13 cellular contexts compared by ENCODE assay signal in the genomic region with DNA sequence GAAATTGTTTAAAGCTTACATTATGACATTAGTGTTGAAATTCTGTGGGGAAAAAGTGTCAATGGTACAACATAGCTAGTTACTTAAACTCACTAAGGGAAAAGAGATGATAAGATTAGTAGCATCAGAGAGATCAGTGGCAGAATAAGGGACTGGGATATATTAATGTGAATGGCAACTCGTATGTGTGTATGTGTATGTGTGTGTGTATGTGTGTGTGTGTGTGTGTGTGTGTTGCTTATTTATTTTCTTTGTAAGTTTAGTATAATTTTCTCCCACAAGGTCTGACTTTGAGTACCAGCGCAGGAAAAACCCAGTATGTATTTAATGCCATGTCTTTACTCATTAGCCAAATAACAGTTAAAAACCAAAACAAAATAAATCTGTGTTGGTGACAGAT.
DNase-seq lines count a peak whose midpoint lies in the region; ATAC-seq and TF ChIP-seq lines count a peak whose summit lies in the region.
"Had no signal": no experiment of that assay in that cellular context is flagged by ENCODE, and none has a peak within 500 bp of the region (broad histone marks: within the 10 kb centered on the region; RNA-seq: fewer than 3 reads in every experiment).

No MANE protein-coding gene starts in this region.

- H3K27me3 ChIP-seq in foreskin keratinocyte (no peaks in the 10 kb centered on the region), gastrocnemius medialis (no peaks in the 10 kb centered on the region)

- no peak overlapping the region for H3K4me3 ChIP-seq in HEK293 (ENCODE audit: low read depth, low read length)
- peak overlapping the region; percentile 27 to 53 (median 36) for H3K4me3 ChIP-seq in gastrocnemius medialis

- POLR2A ChIA-PET in HEK293 (lab: Yijun Ruan, JAX): no interaction called here

- intact Hi-C loops in gastrocnemius medialis (cut with DNase I; ENCODE audit: low total_unique reads): loop anchor here (2.0 to 5.0 kb wide), 3 partner anchors 85 to 255 kb away; no protein-coding TSS in a partner anchor

- peak; percentile 29 for DNase-seq in amniotic epithelial cell (ENCODE audit: low read depth)
- DNase-seq in foreskin keratinocyte: no peak
- DNase-seq in gastrocnemius medialis: no peak
- DNase-seq in epidermal melanocyte (ENCODE audit: insufficient read length, low spot score): no peak
- no peak for DNase-seq in NCI-H1930 (lab: John Stamatoyannopoulos, UW)
- DNase-seq in medulla oblongata (ENCODE audit: extremely low spot score): no peak
- DNase-seq: central memory CD4-positive, alpha-beta T cell; NCI-H2029; stimulated activated CD4-positive, alpha-beta T cell treated with anti-CD3 and anti-CD28 coated beads, Interleukin-2, amount 100 ng/mL, for 24 hours had no signal

- TF ChIP-seq CTCF in HEK293 (tag by site-specific recombination; IDR thresholded peaks at IDR 0.05): no peak
- TF ChIP-seq CTCF in foreskin keratinocyte (conservative IDR thresholded peaks at IDR 0.05): no peak
- TF ChIP-seq CTCF in gastrocnemius medialis (IDR thresholded peaks at IDR 0.05 in 4 of 5, conservative IDR thresholded peaks at IDR 0.05 in 1 of 5): no peak

- ATAC-seq in foreskin keratinocyte: no peak
- no peak for ATAC-seq in gastrocnemius medialis
- ATAC-seq in HG03196 (IDR thresholded peaks at IDR 0.05; ENCODE audit: unreplicated experiment): no peak
- ATAC-seq: stimulated activated effector memory CD8-positive, alpha-beta T cell treated with anti-CD3 and anti-CD28 coated beads, Interleukin-12 subunit alpha, Interleukin-12 subunit beta, amount 100 ng/mL, for 72 hours had no signal

- H3K4me1 ChIP-seq in HEK293 (ENCODE audit: control insufficient read depth, insufficient read depth, low read length) (peaks cover 3% of the 10 kb centered on the region; the same call in 1 of the 2 replicates), foreskin keratinocyte (peaks cover 32% of the 10 kb centered on the region), gastrocnemius medialis (peaks cover 73 to 74% of the 10 kb centered on the region in 2 donors)

- in situ Hi-C loops in gastrocnemius medialis (cut with MboI; ENCODE audit: low sequenced_read_pairs in 4 of 4): no loop called here

- H3K36me3 ChIP-seq in HEK293 (ENCODE audit: control insufficient read depth in 2 of 2, insufficient read depth in 1 of 2, low read length in 2 of 2): no peaks in the 10 kb centered on the region
- H3K36me3 ChIP-seq in gastrocnemius medialis: peaks cover 0 to 8% of the 10 kb centered on the region in 2 donors

- H3K27ac ChIP-seq in HEK293 (ENCODE audit: extremely low read depth, low read depth, low read length) (no peak overlapping the region), foreskin keratinocyte (peak overlapping the region; percentile 88), gastrocnemius medialis (peak overlapping the region; percentile 69 to 87 (median 83))
- H3K27ac ChIP-seq: C4-2B had no signal

- no peaks in the 10 kb centered on the region for H3K9me3 ChIP-seq in HEK293 (ENCODE audit: control insufficient read depth, insufficient read depth, low read depth, low read length)
- no peaks in the 10 kb centered on the region for H3K9me3 ChIP-seq in gastrocnemius medialis

- CTCF ChIA-PET in HEK293 (lab: Yijun Ruan, JAX): interaction anchor here (0.5 to 1.0 kb wide), 5 partner anchors 35 to 1306 kb away, joined by 3 to 5 read pairs (median 3); no protein-coding TSS in a partner anchor

- TF ChIP-seq POLR2A in gastrocnemius medialis (IDR thresholded peaks at IDR 0.05): no peak

TF ChIP-seq in HEK293, 187 proteins besides CTCF, POLR2A, EP300 and RAD21:
- TF ChIP-seq, protein P1, sequence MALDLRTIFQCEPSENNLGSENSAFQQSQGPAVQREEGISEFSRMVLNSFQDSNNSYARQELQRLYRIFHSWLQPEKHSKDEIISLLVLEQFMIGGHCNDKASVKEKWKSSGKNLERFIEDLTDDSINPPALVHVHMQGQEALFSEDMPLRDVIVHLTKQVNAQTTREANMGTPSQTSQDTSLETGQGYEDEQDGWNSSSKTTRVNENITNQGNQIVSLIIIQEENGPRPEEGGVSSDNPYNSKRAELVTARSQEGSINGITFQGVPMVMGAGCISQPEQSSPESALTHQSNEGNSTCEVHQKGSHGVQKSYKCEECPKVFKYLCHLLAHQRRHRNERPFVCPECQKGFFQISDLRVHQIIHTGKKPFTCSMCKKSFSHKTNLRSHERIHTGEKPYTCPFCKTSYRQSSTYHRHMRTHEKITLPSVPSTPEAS (tag by site-specific recombination; IDR thresholded peaks at IDR 0.05): peak; percentile 74
- TF ChIP-seq WT1 (tag by site-specific recombination; IDR thresholded peaks at IDR 0.05): no peak
